Comparison of ENCODE assay signal across 13 cellular contexts in the genomic region with DNA sequence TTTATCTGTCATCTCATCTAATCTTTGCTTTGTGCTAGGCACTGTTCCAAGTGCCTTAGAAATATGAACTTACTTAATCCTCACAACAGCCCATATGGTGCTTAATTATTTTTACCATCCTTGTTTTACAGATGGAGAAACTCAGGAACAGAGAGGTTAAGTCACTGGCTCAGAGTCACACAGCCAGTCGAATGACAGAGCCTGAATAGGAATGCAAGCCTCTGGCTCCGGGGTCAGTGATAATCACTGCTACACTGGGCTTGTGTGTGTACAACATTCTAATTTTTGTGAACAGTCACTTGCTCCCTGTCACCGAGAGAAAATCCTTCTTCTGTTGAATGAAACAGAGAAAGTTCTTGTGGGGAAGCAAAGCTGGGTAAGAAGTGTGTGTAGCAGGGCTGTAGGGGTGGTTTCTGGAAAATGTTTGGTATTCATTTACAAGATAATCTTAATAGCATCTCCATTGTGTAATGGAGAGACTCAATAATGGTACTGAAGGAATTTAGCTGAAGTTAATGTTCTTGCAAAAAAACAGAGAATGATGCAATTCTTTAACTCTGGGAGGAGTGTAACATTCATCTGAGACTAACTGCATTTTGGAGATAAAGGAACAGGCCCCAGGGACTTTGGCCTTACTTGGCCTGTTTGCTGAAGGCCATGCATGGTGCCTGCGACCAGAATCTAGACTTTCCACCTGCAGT.
DNase-seq lines count a peak whose midpoint lies in the region; ATAC-seq and TF ChIP-seq lines count a peak whose summit lies in the region.
"Had no signal": no experiment of that assay in that cellular context is flagged by ENCODE, and none has a peak within 500 bp of the region (broad histone marks: within the 10 kb centered on the region; RNA-seq: fewer than 3 reads in every experiment).

No MANE protein-coding gene starts in this region.

- peak overlapping the region; percentile 61 to 62 for H3K27ac ChIP-seq in prostate gland
- no peak overlapping the region for H3K27ac ChIP-seq in OCI-LY7 (ENCODE audit: low read depth, low read length, poor library complexity, severe bottlenecking)
- no peak overlapping the region for H3K27ac ChIP-seq in psoas muscle

- H2AFZ ChIP-seq in OCI-LY7 (ENCODE audit: low read length), result no peak overlapping the region

- H3K27me3 ChIP-seq in prostate gland (replicated peaks; ENCODE audit: insufficient read depth) (no peaks in the 10 kb centered on the region), psoas muscle (ENCODE audit: insufficient read depth in 3 of 3, low read length in 2 of 3) (no peaks in the 10 kb centered on the region)

- CTCF ChIA-PET in OCI-LY7 (lab: Charles Lee; ENCODE audit: unreplicated experiment), result no interaction called here

- H3K4me3 ChIP-seq in prostate gland (no peak overlapping the region), OCI-LY7 (ENCODE audit: low read depth, low read length, poor library complexity, severe bottlenecking) (no peak overlapping the region), psoas muscle (no peak overlapping the region)

- H3K9me3 ChIP-seq in prostate gland (no peaks in the 10 kb centered on the region), OCI-LY7 (ENCODE audit: low read length) (no peaks in the 10 kb centered on the region), psoas muscle (no peaks in the 10 kb centered on the region)

- H3K4me1 ChIP-seq in prostate gland (replicated peaks), result no peaks in the 10 kb centered on the region
- no peaks in the 10 kb centered on the region for H3K4me1 ChIP-seq in OCI-LY7 (ENCODE audit: insufficient read depth, low read length, poor library complexity, severe bottlenecking)
- H3K4me1 ChIP-seq in psoas muscle, result peaks cover 3% of the 10 kb centered on the region

- no peaks in the 10 kb centered on the region for H3K36me3 ChIP-seq in prostate gland
- H3K36me3 ChIP-seq in OCI-LY7 (ENCODE audit: insufficient read depth, low read length), result no peaks in the 10 kb centered on the region
- no peaks in the 10 kb centered on the region for H3K36me3 ChIP-seq in psoas muscle (ENCODE audit: insufficient read depth in 1 of 2, low read depth in 1 of 2)

- WGBS in prostate gland, result 66% methylated on average over 4 of the region's 4 CpGs
- WGBS in psoas muscle, 3 donors, result 45 to 71% (median 51%) methylated on average over 4 of the region's 4 CpGs

- no peaks in the 10 kb centered on the region for H4K20me1 ChIP-seq in OCI-LY7 (ENCODE audit: insufficient read depth, low read length)

- H3K4me2 ChIP-seq in OCI-LY7 (ENCODE audit: low read length), result no peak overlapping the region

- DNase-seq in AG20443 (ENCODE audit: low spot score) (peak; percentile 76), amniotic stem cell (lab: John Stamatoyannopoulos, UW) (peak; percentile 7), Right ventricle myocardium superior (no peak), prostate gland (ENCODE audit: low spot score) (no peak), COR-L47 (lab: John Stamatoyannopoulos, UW) (no peak), hippocampal formation (lab: John Stamatoyannopoulos, UW) (no peak), OCI-LY7 (ENCODE audit: low spot score) (no peak), psoas muscle (no peak)
- DNase-seq: activated CD4-positive, alpha-beta memory T cell treated with anti-CD3 and anti-CD28 coated beads for 36 hours; GOT3; NCI-H187 treated with DMSO at 0.1 percent for 48 hours; nephron progenitor cell; stimulated activated CD4-positive, alpha-beta T cell treated with anti-CD3 and anti-CD28 coated beads, Interleukin-1b, Interleukin-23, amount 100 ng/mL, for 48 hours had no signal

- intact Hi-C loops in Right ventricle myocardium superior (cut with DNase I), result no loop called here
- intact Hi-C loops in prostate gland (cut with DNase I), result no loop called here
- intact Hi-C loops in OCI-LY7 (cut with micrococcal nuclease; ENCODE audit: unreplicated experiment), result no loop called here
- intact Hi-C loops in psoas muscle (cut with DNase I), result no loop called here

- no peak for TF ChIP-seq POLR2A in prostate gland (IDR thresholded peaks at IDR 0.05)

- H3K79me2 ChIP-seq in OCI-LY7 (ENCODE audit: insufficient read depth, low read depth, low read length), result no peaks in the 10 kb centered on the region

- POLR2A ChIA-PET in OCI-LY7 (lab: Charles Lee), result interaction anchor here (0.8 kb wide), 1 partner anchor 15 kb away, joined by 3 read pairs; no protein-coding TSS in a partner anchor

- TF ChIP-seq CTCF in prostate gland (IDR thresholded peaks at IDR 0.05), result no peak
- no peak for TF ChIP-seq CTCF in OCI-LY7 (conservative IDR thresholded peaks at IDR 0.05; ENCODE audit: low read length)
- TF ChIP-seq CTCF in psoas muscle (IDR thresholded peaks at IDR 0.05), result no peak

- no peaks in the 10 kb centered on the region for H3K9me2 ChIP-seq in OCI-LY7 (ENCODE audit: insufficient read depth, low read length)

- BruUV-seq in OCI-LY7 (replicated peaks; lab: Mats Ljungman, UMichigan), result no TSS peak

- ATAC-seq in Right ventricle myocardium superior (ENCODE audit: poor library complexity), result peak; percentile 83
- ATAC-seq in psoas muscle, result no peak

Comparison
In these comparisons a context has a peak if more than half of its experiments do, and no peak if none do; other contexts are left out.
1. DNase-seq: peak in AG20443 (single experiment) and amniotic stem cell (single experiment); none in Right ventricle myocardium superior (single experiment), prostate gland (single experiment), COR-L47 (single experiment), hippocampal formation (0 of 2), OCI-LY7 (single experiment) and psoas muscle (0 of 2).
2. H3K27ac ChIP-seq: peak in prostate gland (2 of 2); none in OCI-LY7 (single experiment) and psoas muscle (single experiment).